ENCODE assay signal across 10 cellular contexts in genomic region chr5:150636391-150637244, GRCh38. TPM values are rescaled to one million over a fixed set of nuclear protein-coding genes. Genes with fewer than 3 reads are reported as not detected.
A peak's percentile ranks its signal among the peaks of the same experiment; 100 is the strongest.
DNase-seq lines count a peak whose midpoint lies in the region; ATAC-seq and TF ChIP-seq lines count a peak whose summit lies in the region.
"Had no signal": no experiment of that assay in that cellular context is flagged by ENCODE, and none has a peak within 500 bp of the region (broad histone marks: within the 10 kb centered on the region; RNA-seq: fewer than 3 reads in every experiment).

No MANE protein-coding gene starts in this region.

- H3K4me1 ChIP-seq in adrenal gland (replicated peaks in 1 of 2): peaks cover 63 to 77% of the 10 kb centered on the region in 2 donors
- peaks cover 0 to 92% of the 10 kb centered on the region in 2 donors for H3K4me1 ChIP-seq in right atrium auricular region
- peaks cover 35% of the 10 kb centered on the region for H3K4me1 ChIP-seq in smooth muscle cell (ENCODE audit: low read depth)
- H3K4me1 ChIP-seq in endodermal cell (ENCODE audit: control insufficient read depth, insufficient read depth, low read length): peaks cover 27% of the 10 kb centered on the region

- intact Hi-C loops in adrenal gland (cut with DNase I): no loop called here

- H3K27ac ChIP-seq in adrenal gland (peak overlapping the region; percentile 80 to 99 (median 96)), right atrium auricular region (peak overlapping the region; percentile 96), smooth muscle cell (ENCODE audit: low read depth) (peak overlapping the region; percentile 96), endodermal cell (ENCODE audit: low read depth, low read length) (no peak overlapping the region)

- H3K9ac ChIP-seq in smooth muscle cell (ENCODE audit: low read depth): no peak overlapping the region
- H3K9ac ChIP-seq in endodermal cell (ENCODE audit: extremely low read depth, low read length, poor library complexity, severe bottlenecking): no peak overlapping the region

- no peaks in the 10 kb centered on the region for H3K36me3 ChIP-seq in adrenal gland (replicated peaks in 1 of 2)
- peaks cover 14% of the 10 kb centered on the region for H3K36me3 ChIP-seq in right atrium auricular region
- H3K36me3 ChIP-seq in smooth muscle cell (ENCODE audit: low read depth): no peaks in the 10 kb centered on the region
- H3K36me3 ChIP-seq in endodermal cell (ENCODE audit: control insufficient read depth, insufficient read depth, low read length): no peaks in the 10 kb centered on the region

- DNase-seq in HCEC 1CT: peak; percentile 41
- DNase-seq in adrenal gland: peak; percentile 88 to 95 (median 93)
- DNase-seq in right atrium auricular region (ENCODE audit: low spot score): no peak
- no peak for DNase-seq in smooth muscle cell (lab: John Stamatoyannopoulos, UW; ENCODE audit: unreplicated experiment)
- no peak for DNase-seq in activated CD4-positive, alpha-beta T cell treated with anti-CD3 and anti-CD28 coated beads, Interleukin-2, amount 50 U/mL, for 1 hour
- DNase-seq in endodermal cell: no peak
- DNase-seq: activated CD4-positive, alpha-beta T cell treated with anti-CD3 and anti-CD28 coated beads, Interleukin-2, amount 50 U/mL, for 48 hours; effector CD4-positive, alpha-beta T cell had no signal

- peak in 1 of 6 experiments; percentile 12 for TF ChIP-seq CTCF in adrenal gland (IDR thresholded peaks at IDR 0.05)
- no peak for TF ChIP-seq CTCF in right atrium auricular region (IDR thresholded peaks at IDR 0.05)
- TF ChIP-seq CTCF in smooth muscle cell (IDR thresholded peaks at IDR 0.05; ENCODE audit: borderline replicate concordance, insufficient read depth, poor library complexity, severe bottlenecking): no peak
- TF ChIP-seq CTCF in endodermal cell (conservative IDR thresholded peaks at IDR 0.05): no peak

- no peaks in the 10 kb centered on the region for H3K9me3 Mint-ChIP-seq in endodermal cell

- no peaks in the 10 kb centered on the region for H3K9me3 ChIP-seq in adrenal gland (replicated peaks in 1 of 3)
- no peaks in the 10 kb centered on the region for H3K9me3 ChIP-seq in right atrium auricular region
- H3K9me3 ChIP-seq in smooth muscle cell (replicated peaks; ENCODE audit: low read depth): no peaks in the 10 kb centered on the region
- H3K9me3 ChIP-seq in endodermal cell (ENCODE audit: control insufficient read depth, low read length): no peaks in the 10 kb centered on the region

- peaks cover 43% of the 10 kb centered on the region for H3K4me1 Mint-ChIP-seq in endodermal cell

- WGBS in adrenal gland, 4 donors: 52 to 62% (median 58%) methylated on average over 6 of the region's 6 CpGs
- WGBS in smooth muscle cell (ENCODE audit: low lambda C conversion rate): 59% methylated on average over 6 of the region's 6 CpGs
- 77 to 80% methylated on average over 2 to 6 of the region's 6 CpGs for WGBS in endodermal cell (ENCODE audit: insufficient coverage in 1 of 2, insufficient read length in 1 of 2), 2 experiments

- no peak overlapping the region for H3K4me3 ChIP-seq in adrenal gland
- no peak overlapping the region for H3K4me3 ChIP-seq in right atrium auricular region
- H3K4me3 ChIP-seq in smooth muscle cell: no peak overlapping the region
- no peak overlapping the region for H3K4me3 ChIP-seq in endodermal cell (ENCODE audit: low read length)

- H2AFZ ChIP-seq in smooth muscle cell (ENCODE audit: low read depth): no peak overlapping the region

- peaks cover 29% of the 10 kb centered on the region for H4K20me1 ChIP-seq in smooth muscle cell (ENCODE audit: low read depth)

- H3K27ac Mint-ChIP-seq in endodermal cell: no peak overlapping the region

- no peak for ATAC-seq in GM21526 (IDR thresholded peaks at IDR 0.05; ENCODE audit: low FRiP score, unreplicated experiment)
- no peak for ATAC-seq in HG03354 (IDR thresholded peaks at IDR 0.05; ENCODE audit: poor library complexity, severe bottlenecking, unreplicated experiment)

- no peak overlapping the region for H3K4me3 Mint-ChIP-seq in endodermal cell

- H3F3A ChIP-seq in smooth muscle cell (ENCODE audit: low read depth): peaks cover 41% of the 10 kb centered on the region

- H3K27me3 Mint-ChIP-seq in endodermal cell (ENCODE audit: insufficient read depth): peaks cover 3% of the 10 kb centered on the region

- H3K4me2 ChIP-seq in smooth muscle cell: peak overlapping the region; percentile 28

- H3K79me2 ChIP-seq in smooth muscle cell (ENCODE audit: low read depth): peaks cover 14% of the 10 kb centered on the region

- no peak for TF ChIP-seq POLR2A in adrenal gland (IDR thresholded peaks at IDR 0.05)

- no peaks in the 10 kb centered on the region for H3K36me3 Mint-ChIP-seq in endodermal cell (ENCODE audit: low read depth)

- H3K27me3 ChIP-seq in adrenal gland (no peaks in the 10 kb centered on the region), right atrium auricular region (no peaks in the 10 kb centered on the region), smooth muscle cell (ENCODE audit: low read depth) (no peaks in the 10 kb centered on the region), endodermal cell (ENCODE audit: control insufficient read depth, insufficient read depth, low read length, poor library complexity, severe bottlenecking) (no peaks in the 10 kb centered on the region)

RNA-seq across cellular contexts. Expression of gene SYNPO, which starts 3.8 kb away (rescaled TPM):
- total RNA-seq in adrenal gland: 100 to 1,000 TPM in 5 of 8 donors, 10 to 100 TPM in 3; 86.8 to 293 (median 151) TPM
- polyA plus RNA-seq in adrenal gland: 100 to 1,000 TPM in 2 of 3 donors, 10 to 100 TPM in 1; 59.4 to 254 (median 108) TPM
- 100 to 1,000 TPM; 369 to 413 TPM for total RNA-seq in right atrium auricular region
- total RNA-seq in smooth muscle cell: 30.5 and 46.4 TPM in 2 replicates
- 34.2 and 36.9 TPM in 2 replicates for polyA plus RNA-seq in smooth muscle cell
- total RNA-seq in endodermal cell: 1 to 10 TPM; 4.2 to 4.5 TPM
- polyA plus RNA-seq in endodermal cell (2013, experiment 1 of 2): 3.8 TPM
- polyA plus RNA-seq in endodermal cell (2013, experiment 2 of 2): 4.6 TPM

RNA-seq across cellular contexts. Expression of gene MYOZ3, which starts 24.4 kb away (rescaled TPM):
- total RNA-seq in adrenal gland (1 to 10 TPM in 1 of 8 donors, under 1 TPM in 6, not detected in 1; 0.12 to 1.9 (median 0.42) TPM), right atrium auricular region (1 to 10 TPM; 2.0 to 3.5 TPM), smooth muscle cell (6.4 and 8.2 TPM in 2 replicates), endodermal cell (10 to 100 TPM; 12.4 to 15.8 TPM)
- polyA plus RNA-seq in adrenal gland (1 to 10 TPM in 1 of 3 donors, under 1 TPM in 2; 0.16 to 1.4 (median 0.51) TPM), smooth muscle cell (7.9 and 12.2 TPM in 2 replicates)
- polyA plus RNA-seq in endodermal cell (2013, experiment 1 of 2): 4.8 TPM
- polyA plus RNA-seq in endodermal cell (2013, experiment 2 of 2): 3.3 TPM

Comparison
In these comparisons a context has a peak if more than half of its experiments do, and no peak if none do; other contexts are left out.
1. DNase-seq: peak in HCEC 1CT (single experiment) and adrenal gland (7 of 7); none in right atrium auricular region (single experiment), smooth muscle cell (single experiment), activated CD4-positive, alpha-beta T cell treated with anti-CD3 and anti-CD28 coated beads, Interleukin-2, amount 50 U/mL, for 1 hour (single experiment) and endodermal cell (single experiment).